Comparison of ENCODE assay signal across 8 cellular contexts in the genomic region with DNA sequence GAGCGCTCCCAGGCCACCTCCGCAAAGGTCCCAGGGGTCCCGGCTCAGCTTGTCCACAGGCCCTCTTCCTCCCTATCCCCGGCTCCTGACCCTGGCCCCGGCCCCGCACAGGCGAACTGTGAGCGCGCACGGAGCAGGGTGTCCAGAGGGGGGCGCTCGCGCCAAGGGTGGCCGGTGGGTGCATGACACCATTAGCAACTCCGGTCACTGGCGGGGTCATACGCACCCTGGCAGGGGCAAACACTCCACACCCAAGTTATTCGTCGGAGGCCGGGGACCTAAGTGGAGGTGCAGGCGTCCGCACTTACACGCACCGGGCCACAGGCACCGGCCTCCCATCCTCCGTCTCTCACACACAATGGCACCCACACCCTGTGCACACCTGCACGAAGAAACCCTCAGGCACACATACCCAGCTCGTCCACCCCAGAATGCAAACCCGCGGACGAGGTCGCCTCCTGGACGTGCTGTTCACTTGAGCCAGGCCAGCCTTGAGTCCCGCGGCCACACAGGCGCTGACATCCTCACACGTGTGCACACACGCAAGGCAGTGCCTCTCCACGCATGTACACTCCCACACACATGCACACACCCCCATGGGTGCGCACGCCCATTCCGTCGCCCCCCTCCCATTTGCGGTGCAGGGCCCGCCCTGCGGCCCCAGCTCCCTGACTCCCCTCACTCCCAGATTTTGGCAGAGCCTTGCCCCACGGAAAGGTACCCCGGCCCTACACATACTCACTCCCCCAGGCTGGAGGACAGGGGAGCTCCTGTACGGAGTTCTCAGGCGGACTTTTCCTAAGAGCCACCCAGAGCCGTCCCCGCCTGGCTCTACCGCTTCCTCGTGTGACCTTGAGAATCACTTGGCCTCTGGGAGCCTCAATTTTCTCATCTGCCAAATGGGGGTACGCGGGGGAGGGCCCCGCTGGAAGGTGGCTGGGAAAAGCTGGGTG. TPM values are rescaled to one million over a fixed set of nuclear protein-coding genes. Genes with fewer than 3 reads are reported as not detected.
DNase-seq lines count a peak whose midpoint lies in the region; ATAC-seq, FAIRE-seq and TF ChIP-seq lines count a peak whose summit lies in the region.

A gene (minus strand): TSS at position 552 of the 953 bp plus-strand sequence. CDS start 1,276 bp downstream, outside the sequence.

- CTCF ChIA-PET in A673 (lab: Charles Lee): interaction anchor here (0.6 kb wide), 1 partner anchor 227 kb away, joined by 3 read pairs; no protein-coding TSS in a partner anchor

- H3K4me3 ChIP-seq in A673 (ENCODE audit: low read depth, low read length, poor library complexity, severe bottlenecking) (peak within 1 kb of the TSS; percentile 58), vagina (peak within 1 kb of the TSS; percentile 59 to 61)

- POLR2A ChIA-PET in A673 (lab: Charles Lee; ENCODE audit: low non-redundant PET): interaction anchor here (0.6 kb wide), 1 partner anchor 29 kb away, joined by 5 read pairs; no protein-coding TSS in a partner anchor

- TF ChIP-seq POLR2A in vagina (IDR thresholded peaks at IDR 0.05): no peak

- peak; percentile 61 for ATAC-seq in left ventricle myocardium superior
- ATAC-seq in GM18873 (IDR thresholded peaks at IDR 0.05; ENCODE audit: low FRiP score, unreplicated experiment): no peak

- H3K27me3 ChIP-seq in A673 (replicated peaks; ENCODE audit: insufficient read depth, low read depth, low read length, poor library complexity) (peaks cover 27% of the 10 kb centered on the region), vagina (peaks cover 7% of the 10 kb centered on the region)

- no peaks in the 10 kb centered on the region for H3K36me3 Mint-ChIP-seq in activated naive CD8-positive, alpha-beta T cell treated with anti-CD3 and anti-CD28 coated beads for 36 hours

- H3K4me3 Mint-ChIP-seq in activated naive CD8-positive, alpha-beta T cell treated with anti-CD3 and anti-CD28 coated beads for 36 hours: peak within 1 kb of the TSS; percentile 83

- TF ChIP-seq CTCF in A673 (conservative IDR thresholded peaks at IDR 0.05; ENCODE audit: low read depth, low read length) (peak; percentile 70), vagina (IDR thresholded peaks at IDR 0.05) (peak; percentile 6 to 51 (median 27))

- peaks cover 27% of the 10 kb centered on the region for H3K4me1 ChIP-seq in A673 (ENCODE audit: insufficient read depth, low read length, poor library complexity, severe bottlenecking)
- H3K4me1 ChIP-seq in vagina: peaks cover 50% of the 10 kb centered on the region

- no peaks in the 10 kb centered on the region for H3K36me3 ChIP-seq in A673 (ENCODE audit: insufficient read depth, low read length, poor library complexity, severe bottlenecking)
- no peaks in the 10 kb centered on the region for H3K36me3 ChIP-seq in vagina

- H3K27ac ChIP-seq in A673 (ENCODE audit: low read depth, low read length, poor library complexity, severe bottlenecking): no peak within 1 kb of the TSS
- H3K27ac ChIP-seq in vagina: peak within 1 kb of the TSS; percentile 87

- H3K4me1 Mint-ChIP-seq in activated naive CD8-positive, alpha-beta T cell treated with anti-CD3 and anti-CD28 coated beads for 36 hours: peaks cover 22% of the 10 kb centered on the region

- peak; percentile 79 for FAIRE-seq in GM19239 (lab: Jason Lieb, UNC)

- DNase-seq in A673 (ENCODE audit: low spot score) (no peak), GM19239 (ENCODE audit: insufficient read length, low spot score) (peak; percentile 65), SKM-1 (lab: John Stamatoyannopoulos, UW; ENCODE audit: unreplicated experiment) (peak; percentile 69), left ventricle myocardium superior (peak; percentile 92), retina (peak; percentile 65), vagina (ENCODE audit: extremely low spot score in 2 of 2) (no peak)
- peak; percentile 81 for DNase-seq in activated naive CD8-positive, alpha-beta T cell treated with anti-CD3 and anti-CD28 coated beads for 36 hours

- peaks cover 7% of the 10 kb centered on the region for H3K27me3 Mint-ChIP-seq in activated naive CD8-positive, alpha-beta T cell treated with anti-CD3 and anti-CD28 coated beads for 36 hours

- intact Hi-C loops in A673 (cut with micrococcal nuclease; ENCODE audit: unreplicated experiment): loop anchor here (2.0 kb wide), 1 partner anchor 55 kb away; no protein-coding TSS in a partner anchor
- intact Hi-C loops in left ventricle myocardium superior (cut with micrococcal nuclease): no loop called here
- intact Hi-C loops in vagina (cut with DNase I): loop anchor here (5.0 kb wide), 1 partner anchor 33 kb away; a partner anchor contains a TSS

- no peaks in the 10 kb centered on the region for H3K9me3 Mint-ChIP-seq in activated naive CD8-positive, alpha-beta T cell treated with anti-CD3 and anti-CD28 coated beads for 36 hours

- H3K9me3 ChIP-seq in A673 (ENCODE audit: low read depth, low read length, poor library complexity, severe bottlenecking) (no peaks in the 10 kb centered on the region), vagina (no peaks in the 10 kb centered on the region)

- H3K27ac Mint-ChIP-seq in activated naive CD8-positive, alpha-beta T cell treated with anti-CD3 and anti-CD28 coated beads for 36 hours: peak within 1 kb of the TSS; percentile 49

- no TSS peak for BruUV-seq in A673 (replicated peaks; lab: Mats Ljungman, UMichigan)

RNA-seq across cellular contexts. Expression of the gene that starts here (rescaled TPM):
- total RNA-seq in A673 (2021) (2.0 and 3.5 TPM in 2 replicates), left ventricle myocardium superior (44.5 TPM), vagina (27.5 TPM)
- 1 to 10 TPM; 3.5 to 4.6 TPM for total RNA-seq in activated naive CD8-positive, alpha-beta T cell treated with anti-CD3 and anti-CD28 coated beads for 36 hours

Comparison
In these comparisons a context has a peak if more than half of its experiments do, and no peak if none do; other contexts are left out.
1. DNase-seq: peak in GM19239 (single experiment), SKM-1 (single experiment), activated naive CD8-positive, alpha-beta T cell treated with anti-CD3 and anti-CD28 coated beads for 36 hours (single experiment), left ventricle myocardium superior (single experiment) and retina (single experiment); none in A673 (single experiment) and vagina (0 of 2).